ENCODE assay signal across 1 cellular context in genomic region chr3:47002490-47003410, GRCh38.
TF ChIP-seq lines count a peak whose summit lies in the region.

No MANE protein-coding gene starts in this region.

TF ChIP-seq in GM23338, 12 proteins besides CTCF, POLR2A, EP300 and RAD21 (continued from another document):
- TF ChIP-seq REST (IDR thresholded peaks at IDR 0.05; ENCODE audit: unreplicated experiment) (no peak), EZH2 (IDR thresholded peaks at IDR 0.05; ENCODE audit: low read depth, unreplicated experiment) (no peak), JUNB (IDR thresholded peaks at IDR 0.05; ENCODE audit: unreplicated experiment) (no peak), ZNF331 (CRISPR knock-in tag; IDR thresholded peaks at IDR 0.05; ENCODE audit: low read depth) (no peak), ETS1 (IDR thresholded peaks at IDR 0.05) (no peak), NANOG (IDR thresholded peaks at IDR 0.05; ENCODE audit: borderline replicate concordance) (no peak), POLR2AphosphoS5 (IDR thresholded peaks at IDR 0.05; ENCODE audit: low read depth) (no peak), ZNF114 (CRISPR knock-in tag; IDR thresholded peaks at IDR 0.05) (no peak), STAT1 (IDR thresholded peaks at IDR 0.05; ENCODE audit: unreplicated experiment) (no peak), EZH2phosphoT487 (IDR thresholded peaks at IDR 0.05; ENCODE audit: unreplicated experiment) (no peak), ZNF462 (CRISPR knock-in tag; IDR thresholded peaks at IDR 0.05) (no peak)
